In the genomic region with DNA sequence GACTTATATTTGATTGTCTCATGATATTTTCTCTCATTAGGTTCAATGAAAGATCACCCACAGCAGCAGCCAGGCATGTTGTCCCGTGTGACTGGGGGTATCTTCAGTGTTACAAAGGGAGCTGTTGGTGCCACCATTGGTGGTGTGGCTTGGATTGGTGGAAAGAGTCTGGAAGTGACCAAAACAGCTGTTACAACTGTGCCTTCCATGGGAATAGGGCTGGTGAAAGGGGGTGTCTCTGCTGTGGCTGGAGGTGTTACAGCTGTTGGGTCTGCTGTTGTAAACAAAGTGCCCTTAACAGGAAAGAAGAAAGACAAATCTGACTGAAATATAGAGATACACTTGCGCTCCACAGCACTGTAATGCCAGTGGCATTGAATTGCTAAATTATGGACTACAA, we compare ENCODE assay signal across 17 cellular contexts.
"Had no signal": no experiment of that assay in that cellular context is flagged by ENCODE, and none has a peak within 500 bp of the region (broad histone marks: within the 10 kb centered on the region; RNA-seq: fewer than 3 reads in every experiment).

No MANE protein-coding gene starts in this region.

- DNase-seq: activated CD4-positive, alpha-beta T cell treated with anti-CD3 and anti-CD28 coated beads for 48 hours; activated CD8-positive, alpha-beta memory T cell treated with anti-CD3 and anti-CD28 coated beads, Interleukin-2, amount 50 U/mL, for 4 hours; activated CD8-positive, alpha-beta T cell treated with anti-CD3 and anti-CD28 coated beads, Interleukin-2, amount 10 ng/mL, durations not matched to agents 7 days and 5 days; activated gamma-delta T cell treated with Interleukin-2 at 50 U/mL for 16 hours; colonic mucosa; foreskin fibroblast; hippocampal formation; kidney; left ventricle myocardium inferior; spleen; stimulated activated naive CD8-positive, alpha-beta T cell treated with anti-CD3 and anti-CD28 coated beads, Interleukin-15, amount 100 ng/mL, for 72 hours had no signal

- H3K36me3 ChIP-seq: colonic mucosa had no signal

- ATAC-seq: activated CD8-positive, alpha-beta T cell treated with anti-CD3 and anti-CD28 coated beads, Interleukin-2, amount 10 ng/mL, durations not matched to agents 7 days and 5 days; SK-N-SH treated with all-trans-retinoic acid at 6 μM for 48 hours; stimulated activated naive CD8-positive, alpha-beta T cell treated with anti-CD3 and anti-CD28 coated beads, Interleukin-15, amount 100 ng/mL, for 72 hours; WTC11 had no signal

- H3K4me1 Mint-ChIP-seq: WTC11 had no signal

- H3K27me3 Mint-ChIP-seq: progenitor cell of endocrine pancreas; stimulated activated naive CD8-positive, alpha-beta T cell treated with anti-CD3 and anti-CD28 coated beads, Interleukin-15, amount 100 ng/mL, for 72 hours; type B pancreatic cell had no signal

- H3K27ac ChIP-seq: colonic mucosa, left ventricle myocardium inferior, right atrium auricular region, spleen had no signal

- H3K4me3 ChIP-seq: colonic mucosa, left ventricle myocardium inferior, right atrium auricular region, spleen had no signal

- H3K27ac Mint-ChIP-seq: activated CD8-positive, alpha-beta T cell treated with anti-CD3 and anti-CD28 coated beads, Interleukin-2, amount 10 ng/mL, durations not matched to agents 7 days and 5 days; progenitor cell of endocrine pancreas; stimulated activated naive CD8-positive, alpha-beta T cell treated with anti-CD3 and anti-CD28 coated beads, Interleukin-15, amount 100 ng/mL, for 72 hours; type B pancreatic cell; WTC11 had no signal

- H3K9me3 ChIP-seq: colonic mucosa, left ventricle myocardium inferior, right atrium auricular region, spleen had no signal

- H3K9me3 Mint-ChIP-seq: nephron; stimulated activated naive CD8-positive, alpha-beta T cell treated with anti-CD3 and anti-CD28 coated beads, Interleukin-15, amount 100 ng/mL, for 72 hours; type B pancreatic cell; WTC11 had no signal

- H3K4me1 ChIP-seq: colonic mucosa had no signal

- H3K27me3 ChIP-seq: colonic mucosa, right atrium auricular region, spleen had no signal

- H3K4me3 Mint-ChIP-seq: activated CD8-positive, alpha-beta T cell treated with anti-CD3 and anti-CD28 coated beads, Interleukin-2, amount 10 ng/mL, durations not matched to agents 7 days and 5 days; nephron; stimulated activated naive CD8-positive, alpha-beta T cell treated with anti-CD3 and anti-CD28 coated beads, Interleukin-15, amount 100 ng/mL, for 72 hours; type B pancreatic cell; WTC11 had no signal
